ENCODE assay signal across 18 cellular contexts in genomic region chr10:116694253-116694926, GRCh38. TPM values are rescaled to one million over a fixed set of nuclear protein-coding genes. Genes with fewer than 3 reads are reported as not detected.
DNase-seq lines count a peak whose midpoint lies in the region; ATAC-seq and TF ChIP-seq lines count a peak whose summit lies in the region.
"Had no signal": no experiment of that assay in that cellular context is flagged by ENCODE, and none has a peak within 500 bp of the region (broad histone marks: within the 10 kb centered on the region; RNA-seq: fewer than 3 reads in every experiment).

No MANE protein-coding gene starts in this region.

- peaks cover 47 to 66% of the 10 kb centered on the region in 2 donors for H3K27me3 Mint-ChIP-seq in T-cell
- peaks cover 9% of the 10 kb centered on the region for H3K27me3 Mint-ChIP-seq in activated T-helper 1 cell treated with anti-CD3 and anti-CD28 coated beads, Interleukin-12 subunit alpha, Interleukin-12 subunit beta, Interleukin-2, Interleukin-4 antibody, amounts not matched to agents 30 ng/mL and 10 ng/mL and 1 ng/mL, durations not matched to agents 14 hours and 24 hours and 36 hours (ENCODE audit: insufficient read depth)

- no peak overlapping the region for H3K27ac ChIP-seq in left lung
- H3K27ac ChIP-seq: breast epithelium had no signal

- DNase-seq in H7 (peak; percentile 77), amniotic epithelial cell (ENCODE audit: low read depth) (peak; percentile 3), left lung (no peak), posterior vena cava (ENCODE audit: low spot score) (peak; percentile 41), T-cell (no peak), COLO668 (lab: John Stamatoyannopoulos, UW; ENCODE audit: unreplicated experiment) (no peak)
- DNase-seq in activated T-helper 1 cell treated with anti-CD3 and anti-CD28 coated beads, Interleukin-12 subunit alpha, Interleukin-12 subunit beta, Interleukin-2, Interleukin-4 antibody, amounts not matched to agents 30 ng/mL and 10 ng/mL and 1 ng/mL, durations not matched to agents 14 hours and 24 hours and 36 hours (ENCODE audit: low spot score), result no peak
- DNase-seq: activated CD4-positive, CD25-positive, alpha-beta regulatory T cell; CD4-positive, alpha-beta T cell; DND-41; HCEC 1CT; NCI-H1105 treated with DMSO at 0.1 percent for 48 hours; NCI-H2107; NCI-H526; stimulated activated naive B cell treated with anti-CD40 and anti-IgM and Interleukin-4, amounts not matched to agents 10 μg/mL and 1 μg/mL and 100 μg/mL, for 72 hours; trophoblast cell had no signal

- POLR2A ChIA-PET in T-cell (lab: Charles Lee), result no interaction called here

- H3K9me3 ChIP-seq in left lung, result no peaks in the 10 kb centered on the region
- H3K9me3 ChIP-seq: breast epithelium had no signal

- ATAC-seq in left lung (peak; percentile 86), T-cell (replicated peaks in 1 of 4) (no peak), HG02642 (IDR thresholded peaks at IDR 0.05; ENCODE audit: poor library complexity, unreplicated experiment) (no peak)
- ATAC-seq: stimulated activated naive B cell treated with anti-CD40 and anti-IgM and Interleukin-4, amounts not matched to agents 10 μg/mL and 1 μg/mL and 100 μg/mL, for 72 hours had no signal

- intact Hi-C loops in left lung (cut with DNase I) (no loop called here), posterior vena cava (cut with DNase I) (loop anchor here in 1 of 2 donors (10.0 kb wide), 1 partner anchor 50 kb away; the partner anchor contains the start of gene HSPA12A)
- intact Hi-C loops in activated T-helper 1 cell treated with anti-CD3 and anti-CD28 coated beads, Interleukin-12 subunit alpha, Interleukin-12 subunit beta, Interleukin-2, Interleukin-4 antibody, amounts not matched to agents 30 ng/mL and 10 ng/mL and 1 ng/mL, durations not matched to agents 14 hours and 24 hours and 36 hours (cut with micrococcal nuclease), result no loop called here

- no peaks in the 10 kb centered on the region for H3K36me3 Mint-ChIP-seq in T-cell
- no peaks in the 10 kb centered on the region for H3K36me3 Mint-ChIP-seq in activated T-helper 1 cell treated with anti-CD3 and anti-CD28 coated beads, Interleukin-12 subunit alpha, Interleukin-12 subunit beta, Interleukin-2, Interleukin-4 antibody, amounts not matched to agents 30 ng/mL and 10 ng/mL and 1 ng/mL, durations not matched to agents 14 hours and 24 hours and 36 hours (ENCODE audit: low read depth)
- H3K36me3 Mint-ChIP-seq: stimulated activated naive B cell treated with anti-CD40 and anti-IgM and Interleukin-4, amounts not matched to agents 10 μg/mL and 1 μg/mL and 100 μg/mL, for 72 hours had no signal

- H3K27ac Mint-ChIP-seq in T-cell, result peak overlapping the region in 1 of 2 donors; percentile 32
- no peak overlapping the region for H3K27ac Mint-ChIP-seq in activated T-helper 1 cell treated with anti-CD3 and anti-CD28 coated beads, Interleukin-12 subunit alpha, Interleukin-12 subunit beta, Interleukin-2, Interleukin-4 antibody, amounts not matched to agents 30 ng/mL and 10 ng/mL and 1 ng/mL, durations not matched to agents 14 hours and 24 hours and 36 hours
- H3K27ac Mint-ChIP-seq: CD4-positive, alpha-beta T cell had no signal

- H3K27me3 ChIP-seq in H7 (ENCODE audit: control insufficient read depth, insufficient read depth, low read length) (no peaks in the 10 kb centered on the region), left lung (no peaks in the 10 kb centered on the region)
- H3K27me3 ChIP-seq: breast epithelium had no signal

- H3K4me3 Mint-ChIP-seq in T-cell, result no peak overlapping the region
- H3K4me3 Mint-ChIP-seq in activated T-helper 1 cell treated with anti-CD3 and anti-CD28 coated beads, Interleukin-12 subunit alpha, Interleukin-12 subunit beta, Interleukin-2, Interleukin-4 antibody, amounts not matched to agents 30 ng/mL and 10 ng/mL and 1 ng/mL, durations not matched to agents 14 hours and 24 hours and 36 hours, result no peak overlapping the region
- H3K4me3 Mint-ChIP-seq: CD4-positive, alpha-beta T cell; stimulated activated naive B cell treated with anti-CD40 and anti-IgM and Interleukin-4, amounts not matched to agents 10 μg/mL and 1 μg/mL and 100 μg/mL, for 72 hours had no signal

- CTCF ChIA-PET in T-cell (lab: Charles Lee), result no interaction called here

- H3K4me1 ChIP-seq in left lung, result peaks cover 0 to 6% of the 10 kb centered on the region in 2 donors
- H3K4me1 ChIP-seq: breast epithelium had no signal

- no peaks in the 10 kb centered on the region for H3K4me1 Mint-ChIP-seq in T-cell
- no peaks in the 10 kb centered on the region for H3K4me1 Mint-ChIP-seq in activated T-helper 1 cell treated with anti-CD3 and anti-CD28 coated beads, Interleukin-12 subunit alpha, Interleukin-12 subunit beta, Interleukin-2, Interleukin-4 antibody, amounts not matched to agents 30 ng/mL and 10 ng/mL and 1 ng/mL, durations not matched to agents 14 hours and 24 hours and 36 hours (ENCODE audit: low read depth)

- H3K36me3 ChIP-seq in H7 (replicated peaks; ENCODE audit: control insufficient read depth, insufficient read depth, low read length) (no peaks in the 10 kb centered on the region), left lung (no peaks in the 10 kb centered on the region)
- H3K36me3 ChIP-seq: breast epithelium had no signal

- no peak for TF ChIP-seq CTCF in left lung (IDR thresholded peaks at IDR 0.05)

- H3K4me3 ChIP-seq in H7 (ENCODE audit: insufficient read depth, low read depth, low read length) (no peak overlapping the region), left lung (no peak overlapping the region)
- H3K4me3 ChIP-seq: breast epithelium had no signal

- H3K9me3 Mint-ChIP-seq in T-cell, result no peaks in the 10 kb centered on the region
- no peaks in the 10 kb centered on the region for H3K9me3 Mint-ChIP-seq in activated T-helper 1 cell treated with anti-CD3 and anti-CD28 coated beads, Interleukin-12 subunit alpha, Interleukin-12 subunit beta, Interleukin-2, Interleukin-4 antibody, amounts not matched to agents 30 ng/mL and 10 ng/mL and 1 ng/mL, durations not matched to agents 14 hours and 24 hours and 36 hours
- H3K9me3 Mint-ChIP-seq: CD4-positive, alpha-beta T cell had no signal

RNA-seq across cellular contexts. Expression of gene HSPA12A, which starts 48.0 kb away (rescaled TPM):
- 1.9 and 2.2 TPM in 2 replicates for total RNA-seq in H7 (2014; rRNA removed; shearing (Covaris generic))
- total RNA-seq in left lung (1 to 10 TPM; 9.1 to 9.9 TPM), posterior vena cava (10 to 100 TPM; 20.5 to 20.8 TPM), T-cell (under 1 TPM; 0.26 to 0.89 (median 0.53) TPM)
- total RNA-seq in activated T-helper 1 cell treated with anti-CD3 and anti-CD28 coated beads, Interleukin-12 subunit alpha, Interleukin-12 subunit beta, Interleukin-2, Interleukin-4 antibody, amounts not matched to agents 30 ng/mL and 10 ng/mL and 1 ng/mL, durations not matched to agents 14 hours and 24 hours and 36 hours, result 0.05 TPM in 1 of 2 replicates, not detected in the other

Comparison
In these comparisons a context has a peak if more than half of its experiments do, and no peak if none do; other contexts are left out.
1. DNase-seq: peak in H7 (single experiment), amniotic epithelial cell (single experiment) and posterior vena cava (single experiment); none in left lung (0 of 2), T-cell (0 of 34), activated T-helper 1 cell treated with anti-CD3 and anti-CD28 coated beads, Interleukin-12 subunit alpha, Interleukin-12 subunit beta, Interleukin-2, Interleukin-4 antibody, amounts not matched to agents 30 ng/mL and 10 ng/mL and 1 ng/mL, durations not matched to agents 14 hours and 24 hours and 36 hours (single experiment) and COLO668 (single experiment).